Comparison of ENCODE assay signal across 8 cellular contexts in the genomic region with DNA sequence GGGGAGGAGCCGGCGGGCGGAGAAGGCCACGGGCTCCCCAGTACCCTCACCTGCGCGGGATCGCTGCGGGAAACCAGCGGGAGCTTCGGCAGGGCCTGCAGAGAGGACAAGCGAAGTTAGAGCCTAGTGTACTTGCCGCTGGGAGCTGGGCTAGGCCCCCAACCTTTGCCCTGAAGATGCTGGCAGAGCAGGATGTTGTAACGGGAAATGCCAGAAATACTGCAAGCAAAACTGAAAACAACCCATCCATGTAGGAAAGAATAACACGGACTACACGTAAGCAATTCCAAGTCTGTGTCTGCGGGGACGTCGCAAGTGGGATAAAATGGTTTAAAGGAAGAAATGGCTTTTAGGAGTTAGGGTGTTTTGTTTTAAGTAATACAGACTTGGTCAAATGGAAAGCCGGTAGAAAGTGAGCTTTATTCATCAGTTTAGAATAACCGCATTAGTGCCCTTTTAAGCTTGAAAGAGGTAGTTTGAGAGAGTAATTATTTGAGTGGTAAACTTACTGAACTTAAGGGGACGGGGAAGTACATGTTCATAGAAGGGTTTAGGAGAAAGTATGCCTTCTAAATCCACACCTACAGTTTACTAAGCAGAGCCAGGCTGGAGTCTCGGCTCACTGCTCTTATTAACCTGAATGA.
DNase-seq lines count a peak whose midpoint lies in the region; ATAC-seq and TF ChIP-seq lines count a peak whose summit lies in the region.
"Not testable (repeated sequence)": the region's sequence is repeated elsewhere in the genome, so short reads cannot be mapped to it uniquely, and the experiment has no call there.

No MANE protein-coding gene starts in this region.

- in situ Hi-C loops in Panc1 (cut with HindIII; ENCODE audit: low pct_unique_long_range_greater_than_20kb, low sequenced_read_pairs) = not testable (repeated sequence)

- H3K27ac Mint-ChIP-seq in activated T-helper 17 cell treated with anti-CD3 and anti-CD28 coated beads, Interleukin-2, amount 50 U/mL, for 72 hours = peak overlapping the region; percentile 80
- peak overlapping the region; percentile 82 to 97 (median 95) for H3K27ac Mint-ChIP-seq in immature natural killer cell

- intact Hi-C loops in Panc1 (cut with micrococcal nuclease; ENCODE audit: unreplicated experiment); dorsolateral prefrontal cortex (cut with DNase I): not testable (repeated sequence)

- not testable (repeated sequence) for H3K4me1 ChIP-seq in Panc1 (ENCODE audit: control insufficient read depth, insufficient read depth, low read length); neuron (ENCODE audit: insufficient read depth, low read length)

- peak overlapping the region; percentile 72 for H3K4me3 Mint-ChIP-seq in activated T-helper 17 cell treated with anti-CD3 and anti-CD28 coated beads, Interleukin-2, amount 50 U/mL, for 72 hours
- peak overlapping the region; percentile 85 to 96 (median 90) for H3K4me3 Mint-ChIP-seq in immature natural killer cell

- peak overlapping the region; percentile 46 for H2AFZ ChIP-seq in neuron (ENCODE audit: low read depth, low read length)

- H3K27ac ChIP-seq in Panc1 (ENCODE audit: low read length) = peak overlapping the region; percentile 81
- peak overlapping the region in 56 of 59 donors; percentile 31 to 94 (median 84) for H3K27ac ChIP-seq in dorsolateral prefrontal cortex
- H3K27ac ChIP-seq in temporal lobe (ENCODE audit: low read depth, low read length) = peak overlapping the region; percentile 36

- H3K4me1 Mint-ChIP-seq in activated T-helper 17 cell treated with anti-CD3 and anti-CD28 coated beads, Interleukin-2, amount 50 U/mL, for 72 hours = not testable (repeated sequence)
- peaks cover 15 to 24% of the 10 kb centered on the region in 2 donors for H3K4me1 Mint-ChIP-seq in immature natural killer cell

- not testable (repeated sequence) for TF ChIP-seq CTCF in Panc1 (IDR thresholded peaks at IDR 0.05); dorsolateral prefrontal cortex (IDR thresholded peaks at IDR 0.05 in 54 of 56, conservative IDR thresholded peaks at IDR 0.05 in 2 of 56; ENCODE audit: low read depth in 1 of 56, partially characterized antibody in 56 of 56)

- H3K9me3 Mint-ChIP-seq in activated T-helper 17 cell treated with anti-CD3 and anti-CD28 coated beads, Interleukin-2, amount 50 U/mL, for 72 hours; immature natural killer cell: not testable (repeated sequence)

- H3K4me3 ChIP-seq in Panc1 (ENCODE audit: low read depth in 2 of 2, low read length in 2 of 2) (peak overlapping the region; percentile 49 to 59), dorsolateral prefrontal cortex (peak overlapping the region; percentile 26 to 74 (median 56)), neuron (ENCODE audit: low read length) (peak overlapping the region; percentile 45)

- ATAC-seq in Panc1 = not testable (repeated sequence)
- ATAC-seq in activated T-helper 17 cell treated with anti-CD3 and anti-CD28 coated beads, Interleukin-2, amount 50 U/mL, for 72 hours (replicated peaks) = peak; percentile 41

- CTCF ChIA-PET in Panc1 (lab: Charles Lee) = not testable (repeated sequence)

- DNase-seq in DMS153 treated with DMSO at 0.1 percent for 48 hours (lab: John Stamatoyannopoulos, UW; ENCODE audit: unreplicated experiment) (peak; percentile 0), HK-2 (ENCODE audit: unreplicated experiment) (peak; percentile 14), dorsolateral prefrontal cortex (peak in 1 of 10 donors; percentile 39), immature natural killer cell (peak in 2 of 3 donors; percentile 43 to 48)
- not testable (repeated sequence) for DNase-seq in Panc1 (ENCODE audit: low read depth, low spot score)

- H3K36me3 ChIP-seq in Panc1 (ENCODE audit: control insufficient read depth, insufficient read depth, low read length); neuron (ENCODE audit: insufficient read depth, low read length): not testable (repeated sequence)

- not testable (repeated sequence) for H3K9me3 ChIP-seq in Panc1 (ENCODE audit: control insufficient read depth, insufficient read depth, low read depth, low read length); neuron (ENCODE audit: low read length)

- not testable (repeated sequence) for H3K27me3 ChIP-seq in Panc1 (ENCODE audit: control insufficient read depth, insufficient read depth, low read length); dorsolateral prefrontal cortex; neuron (ENCODE audit: insufficient read depth, low read length)

- BruUV-seq in Panc1 (replicated peaks; lab: Mats Ljungman, UMichigan) = not testable (repeated sequence)

- POLR2A ChIA-PET in Panc1 (lab: Charles Lee) = not testable (repeated sequence)

- not testable (repeated sequence) for H3K36me3 Mint-ChIP-seq in activated T-helper 17 cell treated with anti-CD3 and anti-CD28 coated beads, Interleukin-2, amount 50 U/mL, for 72 hours (ENCODE audit: low read depth); immature natural killer cell

- not testable (repeated sequence) for H3K27me3 Mint-ChIP-seq in activated T-helper 17 cell treated with anti-CD3 and anti-CD28 coated beads, Interleukin-2, amount 50 U/mL, for 72 hours; immature natural killer cell (ENCODE audit: low read depth in 3 of 3)
